ENCODE assay signal across 8 cellular contexts in the genomic region with DNA sequence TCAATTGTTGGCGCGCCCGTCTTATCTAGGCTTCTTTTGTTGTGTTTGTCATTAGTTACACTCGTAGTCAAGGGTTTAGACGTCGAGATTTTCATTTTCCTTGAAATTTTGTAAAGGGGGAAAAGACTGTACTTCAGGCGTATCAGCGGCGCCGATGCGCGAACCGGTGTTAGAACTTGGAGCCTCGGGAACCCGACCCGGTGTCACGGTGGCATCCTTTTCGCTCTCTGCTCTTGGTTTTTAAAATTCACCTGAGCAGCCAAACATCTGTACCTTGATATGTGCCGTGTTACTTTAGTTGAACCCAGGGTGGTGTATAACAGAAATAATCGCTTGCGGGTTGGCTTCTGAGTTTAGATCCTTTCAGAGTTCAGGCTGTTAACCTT. TPM values are rescaled to one million over a fixed set of nuclear protein-coding genes. Genes with fewer than 3 reads are reported as not detected.
A peak's percentile ranks its signal among the peaks of the same experiment; 100 is the strongest.
DNase-seq lines count a peak whose midpoint lies in the region; ATAC-seq, FAIRE-seq and TF ChIP-seq lines count a peak whose summit lies in the region.

No MANE protein-coding gene starts in this region.

- H3K27me3 ChIP-seq in Karpas-422 (ENCODE audit: low read length), result no peaks in the 10 kb centered on the region
- no peaks in the 10 kb centered on the region for H3K27me3 ChIP-seq in bronchial epithelial cell (ENCODE audit: control insufficient read depth, insufficient read depth, low read length)
- H3K27me3 ChIP-seq in muscle layer of colon (ENCODE audit: control insufficient read depth in 1 of 2, insufficient read depth in 2 of 2, low read length in 2 of 2), result no peaks in the 10 kb centered on the region

- H3K9me2 ChIP-seq in Karpas-422 (replicated peaks; ENCODE audit: insufficient read depth, low read length), result no peaks in the 10 kb centered on the region

- ATAC-seq in HG02610 (IDR thresholded peaks at IDR 0.05; ENCODE audit: unreplicated experiment), result no peak
- ATAC-seq in HG02642 (IDR thresholded peaks at IDR 0.05; ENCODE audit: poor library complexity, unreplicated experiment), result no peak
- ATAC-seq in GM19452 (IDR thresholded peaks at IDR 0.05; ENCODE audit: unreplicated experiment), result no peak

- peak overlapping the region; percentile 90 for H3K4me2 ChIP-seq in Karpas-422 (ENCODE audit: low read depth, low read length, poor library complexity, severe bottlenecking)

- peak overlapping the region; percentile 70; the same call in 1 of the 2 replicates for H2AFZ ChIP-seq in Karpas-422 (ENCODE audit: low read length)

- peaks cover 53% of the 10 kb centered on the region for H3K79me2 ChIP-seq in Karpas-422 (ENCODE audit: low read length)

- H3K9me3 ChIP-seq in Karpas-422 (ENCODE audit: low read length) (no peaks in the 10 kb centered on the region), muscle layer of colon (ENCODE audit: low read length) (no peaks in the 10 kb centered on the region)

- H3K4me3 ChIP-seq in AG10803 (ENCODE audit: low read length) (peak overlapping the region; percentile 77), Karpas-422 (ENCODE audit: low read length) (peak overlapping the region; percentile 93), bronchial epithelial cell (ENCODE audit: low read depth, low read length) (peak overlapping the region; percentile 70), muscle layer of colon (ENCODE audit: low read depth in 1 of 2, low read length in 2 of 2) (peak overlapping the region; percentile 85 to 90)

- FAIRE-seq in bronchial epithelial cell (lab: Jason Lieb, UNC), result no peak

- H4K20me1 ChIP-seq in Karpas-422 (ENCODE audit: insufficient read depth, low read depth, low read length), result no peaks in the 10 kb centered on the region

- peak overlapping the region; percentile 84 for H3K9ac ChIP-seq in Karpas-422 (ENCODE audit: low read length)
- H3K9ac ChIP-seq in muscle layer of colon (ENCODE audit: low read length), result peak overlapping the region; percentile 69

- DNase-seq in AG10803 (ENCODE audit: low read depth) (peak; percentile 6), Karpas-422 (peak; percentile 57), bronchial epithelial cell (ENCODE audit: low read depth) (no peak), NCI-H187 treated with DMSO at 0.1 percent for 48 hours (lab: John Stamatoyannopoulos, UW) (no peak)

- H3K36me3 ChIP-seq in Karpas-422 (ENCODE audit: insufficient read depth, low read length) (peaks cover 17% of the 10 kb centered on the region), bronchial epithelial cell (ENCODE audit: control insufficient read depth, insufficient read depth, low read length) (peaks cover 12% of the 10 kb centered on the region), muscle layer of colon (ENCODE audit: insufficient read depth, low read length) (peaks cover 22% of the 10 kb centered on the region)

- H3K27ac ChIP-seq in Karpas-422 (ENCODE audit: low read length), result no peak overlapping the region
- H3K27ac ChIP-seq in muscle layer of colon (ENCODE audit: low read depth, low read length), result peak overlapping the region; percentile 51

- TF ChIP-seq CTCF in AG10803 (conservative IDR thresholded peaks at IDR 0.05; ENCODE audit: low read length) (no peak), bronchial epithelial cell (IDR thresholded peaks at IDR 0.05; ENCODE audit: insufficient read depth, low read length, severe bottlenecking) (no peak)

- H3K4me1 ChIP-seq in Karpas-422 (ENCODE audit: low read length) (peaks cover 24% of the 10 kb centered on the region), muscle layer of colon (ENCODE audit: insufficient read depth, low read length) (peaks cover 18% of the 10 kb centered on the region)

RNA-seq across cellular contexts. Expression of a gene that starts 0.6 kb away (rescaled TPM):
- total RNA-seq in Karpas-422 (2014; rRNA removed; shearing (Covaris generic); ENCODE audit: low replicate concordance), result 29.3 and 57.7 TPM in 2 replicates
- 27.4 and 28.4 TPM in 2 replicates for total RNA-seq in bronchial epithelial cell

RNA-seq across cellular contexts. Expression of a gene that starts 50.9 kb away (rescaled TPM):
- 25.1 and 31.1 TPM in 2 replicates for total RNA-seq in Karpas-422 (2014; rRNA removed; shearing (Covaris generic); ENCODE audit: low replicate concordance)
- total RNA-seq in bronchial epithelial cell, result 144 TPM in 2 replicates

Comparison
In these comparisons a context has a peak if more than half of its experiments do, and no peak if none do; other contexts are left out.
1. DNase-seq: peak in AG10803 (single experiment) and Karpas-422 (single experiment); none in bronchial epithelial cell (single experiment) and NCI-H187 treated with DMSO at 0.1 percent for 48 hours (single experiment).
2. Peak in every context shown above with its lines, with median percentiles within 50 percentile points of each other: H3K4me3 ChIP-seq.